In the genomic region with DNA sequence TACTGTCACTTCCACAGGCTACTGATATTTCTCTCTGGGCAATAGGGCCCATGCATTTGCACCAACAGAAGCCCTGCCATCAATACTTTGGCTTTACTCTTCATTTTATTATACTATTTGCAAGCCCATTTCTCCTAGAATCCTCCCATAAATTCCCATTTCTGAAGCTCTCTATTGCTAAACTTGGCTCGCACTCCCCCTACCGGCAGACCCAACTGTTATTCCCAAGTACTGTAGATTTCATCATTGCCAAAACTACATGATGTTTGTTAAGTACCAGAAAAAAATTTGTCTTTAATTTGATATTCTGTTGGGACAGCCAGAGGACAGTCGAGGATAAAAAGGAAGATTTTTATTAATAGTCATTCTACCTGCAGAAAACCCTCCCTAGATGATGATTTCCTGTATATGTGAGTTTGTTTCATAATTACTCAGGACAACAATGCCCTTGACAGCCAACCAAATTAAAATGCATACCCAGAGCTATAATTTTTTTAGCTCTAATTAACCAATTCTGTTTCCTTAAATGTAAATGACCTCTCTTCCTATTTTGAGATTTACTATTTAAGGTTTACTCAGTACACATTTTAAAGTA, we compare ENCODE assay signal across 8 cellular contexts.
DNase-seq lines count a peak whose midpoint lies in the region; ATAC-seq, FAIRE-seq and TF ChIP-seq lines count a peak whose summit lies in the region.

No MANE protein-coding gene starts in this region.

- no peaks in the 10 kb centered on the region for H4K20me1 ChIP-seq in endothelial cell of umbilical vein (replicated peaks; ENCODE audit: control insufficient read depth, extremely low read depth, insufficient read depth, low read length)

- DNase-seq in DMS153 treated with DMSO at 0.1 percent for 48 hours (lab: John Stamatoyannopoulos, UW; ENCODE audit: unreplicated experiment) (peak; percentile 64), HFF-Myc (ENCODE audit: extremely low read depth, low read depth) (peak; percentile 41), RCC 7860 (ENCODE audit: low spot score) (peak; percentile 21), endothelial cell of umbilical vein (ENCODE audit: low read depth, low spot score) (peak; percentile 78), midbrain (lab: John Stamatoyannopoulos, UW) (peak; percentile 7), NCI-H2029 treated with DMSO at 0.1 percent for 48 hours (lab: John Stamatoyannopoulos, UW) (no peak)
- DNase-seq in NK-92 treated with Interleukin-12 subunit alpha and Interleukin-12 subunit beta, amount 100 ng/mL, for 24 hours (lab: John Stamatoyannopoulos, UW) = no peak

- no peak overlapping the region for H3K4me2 ChIP-seq in endothelial cell of umbilical vein (ENCODE audit: insufficient read depth, low read length)

- dilution Hi-C loops in endothelial cell of umbilical vein (cut with MboI; ENCODE audit: extremely low pct_ligation_motif_present, low sequenced_read_pairs) = no loop called here

- no peak for ATAC-seq in GM19035 (IDR thresholded peaks at IDR 0.05; ENCODE audit: unreplicated experiment)

- intact Hi-C loops in endothelial cell of umbilical vein (cut with micrococcal nuclease) = loop anchor here (1.0 kb wide), 4 partner anchors 21 to 653 kb away; no protein-coding TSS in a partner anchor

- POLR2A ChIA-PET in endothelial cell of umbilical vein (lab: Charles Lee) = no interaction called here

- no peak overlapping the region for H3K27ac ChIP-seq in endothelial cell of umbilical vein (ENCODE audit: insufficient read depth, low read depth, low read length)

- no TSS peak for BruUV-seq in endothelial cell of umbilical vein (replicated peaks; lab: Mats Ljungman, UMichigan)

- H3K27me3 ChIP-seq in endothelial cell of umbilical vein (ENCODE audit: control insufficient read depth in 2 of 2, insufficient read depth in 2 of 2, low read length in 2 of 2) = peaks cover 11% of the 10 kb centered on the region in 2 experiments

- TF ChIP-seq CTCF in HFF-Myc (IDR thresholded peaks at IDR 0.05; ENCODE audit: low read depth, low read length, missing control alignments) (peak; percentile 88), endothelial cell of umbilical vein (IDR thresholded peaks at IDR 0.05; ENCODE audit: extremely low read depth in 1 of 2, insufficient read depth in 1 of 2, low read depth in 1 of 2, low read length in 2 of 2) (peak; percentile 74)

- no peak overlapping the region for H2AFZ ChIP-seq in endothelial cell of umbilical vein (ENCODE audit: low read depth, low read length)

- no peak for TF ChIP-seq POLR2A in endothelial cell of umbilical vein (IDR thresholded peaks at IDR 0.05; ENCODE audit: low read depth, low read length)

- CTCF ChIA-PET in endothelial cell of umbilical vein (lab: Charles Lee) = interaction anchor here (0.6 to 2.1 kb wide), 36 partner anchors 9 to 1555 kb away, joined by 3 to 46 read pairs (median 4); no protein-coding TSS in a partner anchor

- no peaks in the 10 kb centered on the region for H3K9me1 ChIP-seq in endothelial cell of umbilical vein (replicated peaks; ENCODE audit: control insufficient read depth, extremely low read depth, insufficient read depth, low read length)

- no peaks in the 10 kb centered on the region for H3K79me2 ChIP-seq in endothelial cell of umbilical vein (ENCODE audit: control insufficient read depth, insufficient read depth, low read length)

- H3K4me3 ChIP-seq in HFF-Myc (replicated peaks; ENCODE audit: low read depth, low read length) (no peak overlapping the region), endothelial cell of umbilical vein (replicated peaks in 1 of 3; ENCODE audit: insufficient read depth in 1 of 3, low read depth in 1 of 3, low read length in 3 of 3) (no peak overlapping the region)

- H3K9ac ChIP-seq in endothelial cell of umbilical vein (replicated peaks; ENCODE audit: extremely low read depth, insufficient read depth, low read length) = no peak overlapping the region

- FAIRE-seq in RCC 7860 (lab: Jason Lieb, UNC) (peak; percentile 10), endothelial cell of umbilical vein (lab: Jason Lieb, UNC) (peak; percentile 82)

- no peaks in the 10 kb centered on the region for H3K9me3 ChIP-seq in endothelial cell of umbilical vein (replicated peaks; ENCODE audit: control insufficient read depth, insufficient read depth, low read length)

- no peaks in the 10 kb centered on the region for H3K36me3 ChIP-seq in endothelial cell of umbilical vein (ENCODE audit: control insufficient read depth in 2 of 2, extremely low read depth in 1 of 2, insufficient read depth in 2 of 2, low read length in 2 of 2)

- H3K4me1 ChIP-seq in endothelial cell of umbilical vein (ENCODE audit: control insufficient read depth, extremely low read depth, insufficient read depth, low read length) = no peaks in the 10 kb centered on the region

TF ChIP-seq in endothelial cell of umbilical vein, 7 proteins besides CTCF, POLR2A, EP300 and RAD21:
- TF ChIP-seq JUN (IDR thresholded peaks at IDR 0.05; ENCODE audit: borderline replicate concordance, insufficient read depth, insufficient read length, low read depth) (no peak), EZH2 (IDR thresholded peaks at IDR 0.05; ENCODE audit: borderline replicate concordance, low read depth, low read length, severe bottlenecking) (no peak), GATA2 (IDR thresholded peaks at IDR 0.05; ENCODE audit: insufficient read depth, insufficient read length, low read depth, low read length) (no peak), POLR2AphosphoS5 (IDR thresholded peaks at IDR 0.05; ENCODE audit: insufficient read depth, low read depth, low read length) (no peak), FOS (IDR thresholded peaks at IDR 0.05; ENCODE audit: borderline replicate concordance, insufficient read depth, low read length) (no peak), MYC (IDR thresholded peaks at IDR 0.05; ENCODE audit: low read depth, low read length) (no peak)
- TF ChIP-seq, protein P1, sequence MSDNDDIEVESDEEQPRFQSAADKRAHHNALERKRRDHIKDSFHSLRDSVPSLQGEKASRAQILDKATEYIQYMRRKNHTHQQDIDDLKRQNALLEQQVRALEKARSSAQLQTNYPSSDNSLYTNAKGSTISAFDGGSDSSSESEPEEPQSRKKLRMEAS (IDR thresholded peaks at IDR 0.05; ENCODE audit: insufficient read depth, insufficient read length) = no peak
TF ChIP-seq in endothelial cell of umbilical vein: peak in this region for 0.

Comparison
In these comparisons a context has a peak if more than half of its experiments do, and no peak if none do; other contexts are left out.
1. DNase-seq: peak in DMS153 treated with DMSO at 0.1 percent for 48 hours (single experiment), HFF-Myc (single experiment), RCC 7860 (single experiment), endothelial cell of umbilical vein (single experiment) and midbrain (single experiment); none in NK-92 treated with Interleukin-12 subunit alpha and Interleukin-12 subunit beta, amount 100 ng/mL, for 24 hours (single experiment) and NCI-H2029 treated with DMSO at 0.1 percent for 48 hours (single experiment).